Comparison of ENCODE assay signal across 27 cellular contexts in the genomic region with DNA sequence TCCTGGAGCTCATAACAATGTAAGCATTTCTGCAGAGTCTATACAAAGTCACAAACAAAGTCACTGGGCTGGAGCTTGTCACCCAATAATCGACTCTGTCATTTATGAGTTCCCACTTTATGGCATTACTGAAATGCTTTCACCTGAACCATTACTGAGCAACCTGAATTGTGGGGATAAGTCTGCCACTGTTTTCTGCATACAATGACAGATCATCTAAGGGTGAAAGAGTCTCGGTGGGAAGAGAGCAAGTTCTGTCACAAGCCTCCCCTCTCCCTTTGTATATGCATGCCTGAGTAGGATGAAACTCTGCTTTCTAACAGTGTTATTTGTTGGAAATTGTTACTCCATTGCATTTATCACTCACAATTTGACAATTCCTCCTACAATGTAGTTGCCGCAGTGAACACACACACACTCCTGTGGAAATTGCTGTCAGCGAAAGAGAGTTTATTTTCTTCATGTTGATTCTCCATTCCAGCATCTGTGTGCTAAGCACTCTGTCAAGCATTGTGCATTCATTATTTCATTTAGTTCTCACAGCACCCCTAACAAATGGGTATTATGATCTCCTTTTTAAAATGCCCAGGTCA.
A peak's percentile ranks its signal among the peaks of the same experiment; 100 is the strongest.
DNase-seq lines count a peak whose midpoint lies in the region; ATAC-seq, FAIRE-seq and TF ChIP-seq lines count a peak whose summit lies in the region.
"Had no signal": no experiment of that assay in that cellular context is flagged by ENCODE, and none has a peak within 500 bp of the region (broad histone marks: within the 10 kb centered on the region; RNA-seq: fewer than 3 reads in every experiment).

No MANE protein-coding gene starts in this region.

- H3K27me3 ChIP-seq in H1 (replicated peaks in 1 of 4; ENCODE audit: control insufficient read depth in 3 of 4, extremely low read depth in 1 of 4, insufficient read depth in 3 of 4, low read length in 3 of 4), result no peaks in the 10 kb centered on the region
- no peaks in the 10 kb centered on the region for H3K27me3 ChIP-seq in neural progenitor cell
- H3K27me3 ChIP-seq: BE2C; BLaER1 treated with 17β-estradiol and CSF1 and Interleukin-3, amounts not matched to agents 10 nM and 100 nM had no signal

- no peak for ATAC-seq in GM18907 (IDR thresholded peaks at IDR 0.05; ENCODE audit: unreplicated experiment)
- ATAC-seq: A549, HCT116 had no signal

- H2BK20ac ChIP-seq in H1 (ENCODE audit: low read length), result no peak overlapping the region

- no peaks in the 10 kb centered on the region for H3K79me1 ChIP-seq in H1 (ENCODE audit: low read depth, low read length)

- H3K56ac ChIP-seq in H1 (replicated peaks; ENCODE audit: insufficient read length, low read depth, low read length), result no peak overlapping the region

- H3K9ac ChIP-seq in H1 (replicated peaks in 1 of 4; ENCODE audit: extremely low read depth in 1 of 4, low read depth in 3 of 4, low read length in 3 of 4), result no peak overlapping the region
- H3K9ac ChIP-seq in neural progenitor cell, result no peak overlapping the region
- H3K9ac ChIP-seq: BLaER1 treated with 17β-estradiol and CSF1 and Interleukin-3, amounts not matched to agents 10 nM and 100 nM; GM23248 had no signal

- H3K14ac ChIP-seq in H1 (ENCODE audit: insufficient read length), result no peak overlapping the region

- CTCF ChIA-PET in H1 (lab: Charles Lee; ENCODE audit: partially characterized antibody), result no interaction called here

- 92% methylated on average over 4 of the region's 4 CpGs; no CpG with 5 or more reads in 1 of the 2 experiments for WGBS in H1 (ENCODE audit: extremely low coverage in 1 of 2, insufficient coverage in 1 of 2, insufficient read length in 1 of 2, insufficient replicate concordance in 2 of 2, low coverage in 1 of 2, low lambda C conversion rate in 2 of 2, missing lambda C conversion rate in 1 of 2), 2 experiments

- TF ChIP-seq CTCF in H1 (IDR thresholded peaks at IDR 0.05; ENCODE audit: control extremely low read depth in 1 of 3, insufficient read depth in 1 of 3, low read depth in 1 of 3, low read length in 3 of 3) (no peak), neural progenitor cell (IDR thresholded peaks at IDR 0.05) (no peak)

- H3K4me1 Mint-ChIP-seq in neural progenitor cell, result peaks cover 7% of the 10 kb centered on the region
- H3K4me1 Mint-ChIP-seq: CD14-positive monocyte; CD8-positive, alpha-beta memory T cell had no signal

- H2BK15ac ChIP-seq in H1 (ENCODE audit: low read length), result no peak overlapping the region

- H3F3A ChIP-seq in neural progenitor cell (ENCODE audit: low read depth), result no peaks in the 10 kb centered on the region

- H3K27ac ChIP-seq in H1 (ENCODE audit: low read depth, low read length) (no peak overlapping the region), neural progenitor cell (no peak overlapping the region)
- H3K27ac ChIP-seq: A549; BLaER1 treated with 17β-estradiol and CSF1 and Interleukin-3, amounts not matched to agents 10 nM and 100 nM; GM23248 had no signal

- no peak overlapping the region for H2AK5ac ChIP-seq in H1 (ENCODE audit: low read depth, low read length)

- no peaks in the 10 kb centered on the region; the same call in 1 of the 2 replicates for H3K23me2 ChIP-seq in H1 (ENCODE audit: low read depth, low read length)

- no peak overlapping the region for H4K5ac ChIP-seq in H1 (ENCODE audit: insufficient read length, low read depth, low read length)

- no peak overlapping the region for H2BK120ac ChIP-seq in H1 (replicated peaks; ENCODE audit: low read depth, low read length)

- no peaks in the 10 kb centered on the region for H3K27me3 Mint-ChIP-seq in neural progenitor cell (ENCODE audit: insufficient read depth, low read depth)
- H3K27me3 Mint-ChIP-seq: CD4-positive, alpha-beta T cell; CD8-positive, alpha-beta memory T cell had no signal

- no peak for TF ChIP-seq EP300 in H1 (IDR thresholded peaks at IDR 0.05; ENCODE audit: borderline replicate concordance in 1 of 2, low read depth in 2 of 2, low read length in 2 of 2)

- POLR2A ChIA-PET in H1 (lab: Charles Lee; ENCODE audit: partially characterized antibody), result no interaction called here

- no peaks in the 10 kb centered on the region for H3K36me3 Mint-ChIP-seq in neural progenitor cell
- H3K36me3 Mint-ChIP-seq: CD14-positive monocyte; CD8-positive, alpha-beta memory T cell had no signal

- H3K9me3 Mint-ChIP-seq in neural progenitor cell, result no peaks in the 10 kb centered on the region

- DNase-seq in H54 (ENCODE audit: insufficient read length, low spot score) (no peak), H1 (ENCODE audit: low read depth in 1 of 2, low spot score in 2 of 2) (no peak), neural progenitor cell (ENCODE audit: low spot score) (peak; percentile 3), urothelium cell line (ENCODE audit: low spot score) (no peak), T-helper 9 cell (no peak), hepatic stellate cell (ENCODE audit: low spot score) (no peak)
- DNase-seq: 8988T; ACHN; AML-193; BE2C; CD4-positive, alpha-beta T cell; CD8-positive, alpha-beta memory T cell; DMS 273 treated with DMSO at 0.1 percent for 48 hours; DMS79; EL; GDM1; GM23248; H7 had no signal

- no peaks in the 10 kb centered on the region for H4K20me1 ChIP-seq in H1 (replicated peaks in 1 of 2; ENCODE audit: control insufficient read depth in 1 of 2, insufficient read depth in 2 of 2, low read length in 2 of 2)
- no peaks in the 10 kb centered on the region for H4K20me1 ChIP-seq in neural progenitor cell (ENCODE audit: low read depth)
- H4K20me1 ChIP-seq: BLaER1 treated with 17β-estradiol and CSF1 and Interleukin-3, amounts not matched to agents 10 nM and 100 nM had no signal

- no peaks in the 10 kb centered on the region for H3K9me3 ChIP-seq in H1 (ENCODE audit: insufficient read depth in 2 of 2, low read depth in 1 of 2, low read length in 1 of 2)
- no peaks in the 10 kb centered on the region for H3K9me3 ChIP-seq in neural progenitor cell (ENCODE audit: low read depth)
- H3K9me3 ChIP-seq: A549; BE2C; BLaER1 treated with 17β-estradiol and CSF1 and Interleukin-3, amounts not matched to agents 10 nM and 100 nM had no signal

- FAIRE-seq in H54 (lab: Jason Lieb, UNC), result peak; percentile 23
- no peak for FAIRE-seq in H1 (lab: Jason Lieb, UNC)
- FAIRE-seq in urothelium cell line (lab: Jason Lieb, UNC), result peak; percentile 35
- FAIRE-seq: D721Med, GM12891, GM18507, GM19239 had no signal

- no peak overlapping the region for H3K4ac ChIP-seq in H1 (replicated peaks; ENCODE audit: insufficient read length, low read depth, low read length)

- H4K8ac ChIP-seq in H1 (ENCODE audit: extremely low read depth, insufficient read depth, low read length), result no peak overlapping the region

- H2BK5ac ChIP-seq in H1 (ENCODE audit: low read depth, low read length), result no peak overlapping the region

- no peak overlapping the region for H3K27ac Mint-ChIP-seq in neural progenitor cell
- H3K27ac Mint-ChIP-seq: CD14-positive monocyte; CD4-positive, alpha-beta T cell; CD8-positive, alpha-beta memory T cell had no signal

- H3K4me3 ChIP-seq in H1 (ENCODE audit: extremely low read depth in 1 of 4, insufficient read depth in 2 of 4, low read depth in 3 of 4, low read length in 4 of 4) (no peak overlapping the region), neural progenitor cell (no peak overlapping the region)
- H3K4me3 ChIP-seq: A549; BLaER1 treated with 17β-estradiol and CSF1 and Interleukin-3, amounts not matched to agents 10 nM and 100 nM; GM23248 had no signal

- H3K4me1 ChIP-seq in H1 (replicated peaks in 1 of 4; ENCODE audit: control insufficient read depth in 3 of 4, insufficient read depth in 4 of 4, low read length in 3 of 4), result no peaks in the 10 kb centered on the region
- no peaks in the 10 kb centered on the region for H3K4me1 ChIP-seq in neural progenitor cell
- H3K4me1 ChIP-seq: A549; BLaER1 treated with 17β-estradiol and CSF1 and Interleukin-3, amounts not matched to agents 10 nM and 100 nM had no signal

- no peak overlapping the region for H3K4me2 ChIP-seq in H1 (ENCODE audit: insufficient read depth in 1 of 2, low read depth in 2 of 2, low read length in 2 of 2)
- no peak overlapping the region for H3K4me2 ChIP-seq in neural progenitor cell
- H3K4me2 ChIP-seq: A549; BLaER1 treated with 17β-estradiol and CSF1 and Interleukin-3, amounts not matched to agents 10 nM and 100 nM had no signal

- H4K91ac ChIP-seq in H1 (replicated peaks; ENCODE audit: insufficient read length, low read length), result no peak overlapping the region

- no peak overlapping the region for H3K23ac ChIP-seq in H1 (ENCODE audit: insufficient read length)

- no peak for TF ChIP-seq POLR2A in H54 (IDR thresholded peaks at IDR 0.05; ENCODE audit: low read depth, low read length)
- TF ChIP-seq POLR2A in H1 (IDR thresholded peaks at IDR 0.05; ENCODE audit: control extremely low read depth in 1 of 2, low read depth in 2 of 2, low read length in 2 of 2), result no peak

- no peak overlapping the region for H2BK12ac ChIP-seq in H1 (ENCODE audit: low read depth, low read length)

- no peak overlapping the region for H3K4me3 Mint-ChIP-seq in neural progenitor cell
- H3K4me3 Mint-ChIP-seq: CD14-positive monocyte; CD4-positive, alpha-beta T cell; CD8-positive, alpha-beta memory T cell had no signal

- TF ChIP-seq RAD21 in H1 (IDR thresholded peaks at IDR 0.05 in 1 of 2, conservative IDR thresholded peaks at IDR 0.05 in 1 of 2; ENCODE audit: low read depth in 2 of 2, low read length in 2 of 2), result no peak

- H3K36me3 ChIP-seq in H1 (ENCODE audit: control insufficient read depth in 2 of 4, insufficient read depth in 4 of 4, low read length in 3 of 4) (no peaks in the 10 kb centered on the region), neural progenitor cell (no peaks in the 10 kb centered on the region)
- H3K36me3 ChIP-seq: BE2C; BLaER1 treated with 17β-estradiol and CSF1 and Interleukin-3, amounts not matched to agents 10 nM and 100 nM had no signal

- no peak overlapping the region for H3K18ac ChIP-seq in H1 (ENCODE audit: extremely low read depth, low read length)

- H3K79me2 ChIP-seq in H1 (ENCODE audit: control insufficient read depth in 1 of 2, insufficient read depth in 2 of 2, low read length in 2 of 2) (no peaks in the 10 kb centered on the region), neural progenitor cell (ENCODE audit: low read depth) (no peaks in the 10 kb centered on the region)

- peak overlapping the region; percentile 89; the same call in 1 of the 2 replicates for H2AFZ ChIP-seq in H1 (ENCODE audit: low read length)
- peak overlapping the region; percentile 59 for H2AFZ ChIP-seq in neural progenitor cell (replicated peaks)
- H2AFZ ChIP-seq: GM23248 had no signal

TF ChIP-seq in H1, 55 proteins besides CTCF, POLR2A, EP300 and RAD21 (continues in another document):
- TF ChIP-seq SAP30 (IDR thresholded peaks at IDR 0.05; ENCODE audit: insufficient read depth, insufficient replicate concordance, low read length), result no peak
- no peak for TF ChIP-seq JUN (IDR thresholded peaks at IDR 0.05; ENCODE audit: low read depth, low read length)
- TF ChIP-seq, protein P1, sequence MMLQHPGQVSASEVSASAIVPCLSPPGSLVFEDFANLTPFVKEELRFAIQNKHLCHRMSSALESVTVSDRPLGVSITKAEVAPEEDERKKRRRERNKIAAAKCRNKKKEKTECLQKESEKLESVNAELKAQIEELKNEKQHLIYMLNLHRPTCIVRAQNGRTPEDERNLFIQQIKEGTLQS (IDR thresholded peaks at IDR 0.05; ENCODE audit: insufficient read depth, low read depth, low read length), result no peak
- no peak for TF ChIP-seq POLR2AphosphoS5 (IDR thresholded peaks at IDR 0.05; ENCODE audit: low read depth, low read length)
- no peak for TF ChIP-seq RXRA (IDR thresholded peaks at IDR 0.05; ENCODE audit: insufficient read depth, low read depth, low read length)
